In genomic region chr3:52184690-52185089, GRCh38 we compare ENCODE assay signal across 1 cellular context.
A peak's percentile ranks its signal among the peaks of the same experiment; 100 is the strongest.
TF ChIP-seq lines count a peak whose summit lies in the region.

No MANE protein-coding gene starts in this region.

TF ChIP-seq in HepG2, 621 proteins besides CTCF, POLR2A, EP300 and RAD21:
- TF ChIP-seq CREB1 (IDR thresholded peaks at IDR 0.05) (peak; percentile 54), CREB1 (CRISPR knock-in tag; IDR thresholded peaks at IDR 0.05) (no peak), ZNF44 (CRISPR knock-in tag; IDR thresholded peaks at IDR 0.05) (no peak)
